Comparison of ENCODE assay signal across 20 cellular contexts in the genomic region with DNA sequence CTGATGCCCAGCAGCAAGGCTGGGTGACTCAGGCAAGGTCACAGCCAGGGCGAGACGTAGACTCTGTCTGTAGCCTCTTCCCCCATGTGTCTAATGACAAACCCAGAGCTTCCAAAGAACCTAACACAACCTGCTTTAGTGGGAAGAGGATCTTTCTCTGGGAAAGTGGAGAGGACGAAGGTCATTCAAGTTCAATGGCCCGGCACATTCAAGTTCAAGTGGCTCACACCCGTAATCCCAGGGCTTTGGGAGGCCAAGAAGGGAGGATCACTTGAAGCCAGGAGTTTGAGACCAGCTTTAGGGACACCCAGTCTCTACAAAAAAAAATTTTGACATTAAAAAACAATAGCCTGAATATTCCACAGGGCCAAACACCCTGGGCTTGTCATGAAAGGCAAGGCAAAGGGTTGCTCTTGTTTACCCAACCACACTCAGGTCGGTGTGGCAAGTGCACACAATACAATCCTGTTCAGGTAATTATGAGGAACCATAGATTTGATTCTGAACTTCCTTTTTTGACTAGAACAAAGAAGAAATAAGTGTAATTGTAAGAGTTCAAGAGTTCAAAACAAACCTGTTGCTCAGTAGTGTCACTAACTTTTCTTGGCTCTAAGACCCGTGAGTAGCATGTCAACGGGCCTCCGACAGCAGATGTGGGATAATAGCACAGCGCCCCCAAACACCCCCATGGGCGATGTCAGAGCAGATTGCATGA. TPM values are rescaled to one million over a fixed set of nuclear protein-coding genes. Genes with fewer than 3 reads are reported as not detected.
A peak's percentile ranks its signal among the peaks of the same experiment; 100 is the strongest.
DNase-seq lines count a peak whose midpoint lies in the region; ATAC-seq, FAIRE-seq and TF ChIP-seq lines count a peak whose summit lies in the region.
"Had no signal": no experiment of that assay in that cellular context is flagged by ENCODE, and none has a peak within 500 bp of the region (broad histone marks: within the 10 kb centered on the region; RNA-seq: fewer than 3 reads in every experiment).

No MANE protein-coding gene starts in this region.

- BruUV-seq in GM12878 (replicated peaks; lab: Mats Ljungman, UMichigan), result no TSS peak

- H3K9me3 ChIP-seq in GM12878 (replicated peaks; ENCODE audit: control insufficient read depth, insufficient read depth, low read length) (no peaks in the 10 kb centered on the region), mucosa of rectum (ENCODE audit: control insufficient read depth in 2 of 2, low read length in 2 of 2) (no peaks in the 10 kb centered on the region)
- H3K9me3 ChIP-seq: upper lobe of left lung had no signal

- H3K9ac ChIP-seq in GM12878 (ENCODE audit: control insufficient read depth, insufficient read depth, low read length) (no peak overlapping the region), mucosa of rectum (ENCODE audit: low read depth in 1 of 2, low read length in 2 of 2) (no peak overlapping the region)
- H3K9ac ChIP-seq: neural progenitor cell had no signal

- no peak for FAIRE-seq in GM12878 (lab: Jason Lieb, UNC)

- H3K36me3 ChIP-seq in GM12878 (ENCODE audit: control insufficient read depth in 2 of 2, insufficient read depth in 2 of 2, low read length in 1 of 2) (no peaks in the 10 kb centered on the region), mucosa of rectum (ENCODE audit: control insufficient read depth in 2 of 2, insufficient read depth in 2 of 2, low read length in 2 of 2) (no peaks in the 10 kb centered on the region)
- H3K36me3 ChIP-seq: neural progenitor cell, upper lobe of left lung had no signal

- H3K4me1 ChIP-seq in GM12878 (ENCODE audit: control insufficient read depth, insufficient read depth, low read length) (peaks cover 10% of the 10 kb centered on the region), mucosa of rectum (ENCODE audit: control insufficient read depth in 2 of 2, insufficient read depth in 2 of 2, low read length in 2 of 2) (peaks cover 3 to 11% of the 10 kb centered on the region in 2 donors)
- H3K4me1 ChIP-seq: neural progenitor cell had no signal

- DNase-seq in GM10248 (ENCODE audit: extremely low spot score) (no peak), KBM-7 (peak; percentile 43), GM12878 (ENCODE audit: low read depth, low spot score) (no peak), midbrain (lab: John Stamatoyannopoulos, UW) (no peak), NCI-H1417 treated with DMSO at 0.1 percent for 48 hours (lab: John Stamatoyannopoulos, UW) (no peak), HPDE6-E6E7 (ENCODE audit: extremely low spot score) (no peak)
- DNase-seq: DMS79 treated with DMSO at 0.1 percent for 48 hours; H9; left cardiac atrium; NCI-H1694 treated with DMSO at 0.1 percent for 48 hours; NCI-H748 treated with DMSO at 0.1 percent for 48 hours; stimulated activated naive CD8-positive, alpha-beta T cell treated with anti-CD3 and anti-CD28 coated beads, Interleukin-15, Interleukin-2, amounts not matched to agents 100 U/mL and 50 U/mL, for 24 hours; T-helper 9 cell; upper lobe of left lung had no signal

- H3K27me3 ChIP-seq in GM12878 (replicated peaks in 1 of 2; ENCODE audit: control insufficient read depth in 2 of 2, insufficient read depth in 2 of 2, low read length in 1 of 2), result no peaks in the 10 kb centered on the region
- H3K27me3 ChIP-seq in mucosa of rectum (ENCODE audit: control insufficient read depth in 2 of 2, insufficient read depth in 2 of 2, low read length in 2 of 2), result no peaks in the 10 kb centered on the region
- H3K27me3 ChIP-seq: neural progenitor cell, upper lobe of left lung had no signal

- peak in 1 of 2 experiments; percentile 56; a peak in 1 of 4 replicates for TF ChIP-seq EP300 in GM12878 (IDR thresholded peaks at IDR 0.05; ENCODE audit: borderline replicate concordance in 1 of 2, control insufficient read depth in 1 of 2, low read depth in 2 of 2, low read length in 2 of 2)

- H3K4me2 ChIP-seq in GM12878 (ENCODE audit: control insufficient read depth, insufficient read depth), result no peak overlapping the region
- H3K4me2 ChIP-seq: neural progenitor cell had no signal

- 89% methylated on average over 11 of the region's 11 CpGs for WGBS in GM12878 (ENCODE audit: insufficient coverage, insufficient replicate concordance, low lambda C conversion rate, missing lambda C conversion rate)

- RAD21 ChIA-PET in GM12878 (lab: Charles Lee; ENCODE audit: unreplicated experiment), result interaction anchor here (0.6 to 10.6 kb wide), 4 partner anchors 11 to 112 kb away, joined by 3 to 135 read pairs (median 27); partner anchors contain the start of gene KLF6

- intact Hi-C loops in GM12878 (cut with micrococcal nuclease; ENCODE audit: unreplicated experiment), result loop anchor here (5.0 kb wide), 1 partner anchor 38 kb away; no protein-coding TSS in a partner anchor

- no peak overlapping the region for H3K4me3 ChIP-seq in GM12878
- no peak overlapping the region for H3K4me3 ChIP-seq in mucosa of rectum (ENCODE audit: low read length in 2 of 2)
- H3K4me3 ChIP-seq: neural progenitor cell, SK-N-MC, skin epidermis, upper lobe of left lung had no signal

- H3K27ac ChIP-seq in GM12878 (ENCODE audit: control insufficient read depth, insufficient read depth), result 0 out of 2 replicates have a peak overlapping the region, but pooled peaks have one; percentile 11
- peak overlapping the region; percentile 37 to 44 for H3K27ac ChIP-seq in mucosa of rectum (ENCODE audit: low read depth in 2 of 2, low read length in 2 of 2)
- H3K27ac ChIP-seq: neural progenitor cell, SK-N-MC, skin epidermis, upper lobe of left lung had no signal

- SMC1A ChIA-PET in GM12878 (lab: Charles Lee; ENCODE audit: uncharacterized antibody, unreplicated experiment), result interaction anchor here (1.0 to 1.9 kb wide), 7 partner anchors 13 to 55 kb away, joined by 3 to 12 read pairs (median 8); no protein-coding TSS in a partner anchor

- TF ChIP-seq POLR2A in GM12878 (IDR thresholded peaks at IDR 0.05; ENCODE audit: low read depth, low read length), result no peak

- ATAC-seq in GM12878, result peak; percentile 37
- ATAC-seq: activated CD4-positive, CD25-positive, alpha-beta regulatory T cell treated with anti-CD3 and anti-CD28 coated beads, Interleukin-2, amount 50 U/mL, for 24 hours; activated naive CD4-positive, alpha-beta T cell treated with anti-CD3 and anti-CD28 coated beads, Interleukin-2, amount 50 U/mL, for 72 hours; stimulated activated naive CD8-positive, alpha-beta T cell treated with anti-CD3 and anti-CD28 coated beads, Interleukin-15, Interleukin-2, amounts not matched to agents 100 U/mL and 50 U/mL, for 24 hours had no signal

- CTCF ChIA-PET in GM10248 (lab: Yijun Ruan, JAX), result interaction anchor here (0.9 to 1.6 kb wide), 2 partner anchors 9 to 12 kb away, joined by 3 to 5 read pairs; no protein-coding TSS in a partner anchor
- CTCF ChIA-PET in GM12878 (lab: Yijun Ruan, JAX), result interaction anchor here (0.9 to 1.3 kb wide), 3 partner anchors 10 to 54 kb away, joined by 3 to 8 read pairs (median 4); partner anchors contain the start of gene KLF6

- no peaks in the 10 kb centered on the region for H4K20me1 ChIP-seq in GM12878 (ENCODE audit: control insufficient read depth, insufficient read depth)

- in situ Hi-C loops in KBM-7 (cut with MboI; ENCODE audit: low pct_unique_long_range_greater_than_20kb, low sequenced_read_pairs), result no loop called here
- in situ Hi-C loops in GM12878 (cut with MboI), result no loop called here

- no peaks in the 10 kb centered on the region for H3K79me2 ChIP-seq in GM12878 (ENCODE audit: control insufficient read depth, insufficient read depth, low read length)

- TF ChIP-seq RAD21 in GM12878 (IDR thresholded peaks at IDR 0.05; ENCODE audit: insufficient read depth, low read depth, low read length), result no peak

- H2AFZ ChIP-seq in GM12878 (ENCODE audit: control insufficient read depth, low read depth, low read length), result no peak overlapping the region
- H2AFZ ChIP-seq: neural progenitor cell had no signal

- POLR2A ChIA-PET in GM10248 (lab: Yijun Ruan, JAX) (interaction anchor here (1.5 kb wide), 1 partner anchor 54 kb away, joined by 3 read pairs; the partner anchor contains the start of gene KLF6), GM12878 (lab: Charles Lee) (interaction anchor here (1.2 to 1.8 kb wide), 2 partner anchors 13 to 54 kb away, joined by 3 to 5 read pairs; no protein-coding TSS in a partner anchor)

- TF ChIP-seq CTCF in GM10248 (IDR thresholded peaks at IDR 0.05; ENCODE audit: control extremely low read depth, extremely low read depth, low read depth, missing control alignments) (peak; percentile 11), GM12878 (IDR thresholded peaks at IDR 0.05 in 2 of 3, conservative IDR thresholded peaks at IDR 0.05 in 1 of 3; ENCODE audit: control insufficient read depth in 2 of 3, extremely low read depth in 1 of 3, insufficient read depth in 1 of 3, low read depth in 3 of 3, low read length in 3 of 3) (no peak)

TF ChIP-seq in GM12878, 131 proteins besides CTCF, POLR2A, EP300 and RAD21 (continues in another document):
- TF ChIP-seq MLLT1 (IDR thresholded peaks at IDR 0.05), result 0 out of 2 replicates have a peak, but pooled peaks have one; percentile 41

RNA-seq across cellular contexts. Expression of gene KLF6, which starts 53.9 kb away (rescaled TPM):
- total RNA-seq in GM12878 (2013; cell fraction: nucleolus; rRNA removed), result 102 and 109 TPM in 2 replicates
- total RNA-seq in GM12878 (2014; rRNA removed) (17.6 and 19.9 TPM in 2 replicates), GM12878 (2014; rRNA removed; fragmentation: Illumina TruSeq; extraction: Trizol) (16.1 and 16.2 TPM in 2 replicates), GM12878 (2021) (42.1 and 47.3 TPM in 2 replicates)
- 25.2 TPM for polyA plus RNA-seq in GM12878 (2011; ENCODE audit: low read depth)
- polyA plus RNA-seq in GM12878 (2011; rRNA removed) (31.5 and 32.0 TPM in 2 replicates), GM12878 (2014; fragmentation: Illumina TruSeq; extraction: Trizol) (21.6 and 26.4 TPM in 2 replicates), GM12878 (2014; fragmentation: Nextera tagmentation; extraction: Ambion mirVana) (10 to 100 TPM in 1 of 2 experiments, 1 to 10 TPM in 1; 7.4 to 15.4 TPM), GM12878 (2014; rRNA removed) (20.2 and 25.4 TPM in 2 replicates), GM12878 (2016; fragmentation: Nextera tagmentation; extraction: Ambion mirVana) (10 to 100 TPM; 48.6 to 54.1 TPM)
- 29.9 and 31.3 TPM in 2 replicates for polyA plus RNA-seq in GM12878 (2011; cell fraction: cytosol; rRNA removed)
- 60.5 and 74.6 TPM in 2 replicates for polyA plus RNA-seq in GM12878 (2011; cell fraction: nucleus; rRNA removed)
- 49.8 and 49.9 TPM in 2 replicates for polyA plus RNA-seq in GM12878 (2012)
- 78.3 and 96.8 TPM in 2 replicates for polyA minus RNA-seq in GM12878 (2011; rRNA and poly(A)+ RNA removed)
- polyA minus RNA-seq in GM12878 (2011; cell fraction: cytosol; rRNA and poly(A)+ RNA removed), result 15.2 and 23.9 TPM in 2 replicates
- 201 and 273 TPM in 2 replicates for polyA minus RNA-seq in GM12878 (2011; cell fraction: nucleus; rRNA and poly(A)+ RNA removed)
